15 cellular contexts compared by ENCODE assay signal in the genomic region with DNA sequence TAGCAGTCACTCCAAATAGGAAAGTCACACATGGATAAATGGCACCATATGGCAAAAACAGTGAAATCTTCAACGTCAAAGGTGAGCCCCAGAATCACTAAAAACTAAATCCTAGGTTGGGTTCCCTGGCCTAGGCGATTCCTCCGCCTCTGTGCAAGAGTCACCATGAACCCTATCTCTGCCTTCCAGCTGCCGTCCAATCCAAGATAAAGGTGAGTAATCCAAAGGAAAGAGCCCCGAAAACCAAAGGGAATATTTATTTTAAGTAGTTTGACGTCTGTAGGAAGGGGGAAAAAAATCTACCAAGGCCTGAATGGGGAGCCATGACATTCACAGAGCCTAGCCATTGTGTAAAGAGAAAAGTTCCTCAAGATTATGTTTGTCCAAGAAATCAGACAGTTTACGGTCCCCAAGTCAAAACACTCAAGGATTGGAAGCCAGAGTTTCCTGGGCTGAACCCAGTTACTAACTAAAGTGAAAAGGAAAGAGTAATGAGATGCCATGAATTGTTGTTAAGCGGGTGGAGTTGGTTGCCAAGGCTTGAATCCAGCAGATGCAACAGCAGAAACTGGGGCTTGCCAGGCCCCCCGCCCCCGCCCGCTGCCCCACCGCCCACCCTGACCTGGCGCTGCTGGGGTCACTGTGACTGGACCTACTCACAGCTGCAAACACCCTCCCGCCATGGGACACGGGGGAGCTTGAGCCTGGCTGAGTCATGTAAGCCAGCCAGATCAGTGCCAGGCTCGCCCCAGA. TPM values are rescaled to one million over a fixed set of nuclear protein-coding genes. Genes with fewer than 3 reads are reported as not detected.
DNase-seq lines count a peak whose midpoint lies in the region; ATAC-seq and TF ChIP-seq lines count a peak whose summit lies in the region.
"Had no signal": no experiment of that assay in that cellular context is flagged by ENCODE, and none has a peak within 500 bp of the region (broad histone marks: within the 10 kb centered on the region; RNA-seq: fewer than 3 reads in every experiment).

No MANE protein-coding gene starts in this region.

- no peak for TF ChIP-seq CTCF in Peyer's patch (IDR thresholded peaks at IDR 0.05)
- no peak for TF ChIP-seq CTCF in esophagus muscularis mucosa (IDR thresholded peaks at IDR 0.05)

- H3K4me1 ChIP-seq in Peyer's patch: peaks cover 0 to 37% (median 15%) of the 10 kb centered on the region in 4 donors
- peaks cover 14 to 25% (median 15%) of the 10 kb centered on the region in 4 donors for H3K4me1 ChIP-seq in esophagus muscularis mucosa

- peaks cover 85% of the 10 kb centered on the region for H3K4me1 Mint-ChIP-seq in activated CD8-positive, alpha-beta memory T cell treated with anti-CD3 and anti-CD28 coated beads, Interleukin-2, amount 10 ng/mL, durations not matched to agents 7 days and 5 days
- H3K4me1 Mint-ChIP-seq in stimulated activated memory B cell treated with anti-CD40 and anti-IgM and Interleukin-4, amounts not matched to agents 10 μg/mL and 1 μg/mL and 100 μg/mL, for 72 hours: peaks cover 96% of the 10 kb centered on the region

- no peak overlapping the region for H3K4me3 Mint-ChIP-seq in activated CD8-positive, alpha-beta memory T cell treated with anti-CD3 and anti-CD28 coated beads, Interleukin-2, amount 10 ng/mL, durations not matched to agents 7 days and 5 days
- no peak overlapping the region for H3K4me3 Mint-ChIP-seq in stimulated activated memory B cell treated with anti-CD40 and anti-IgM and Interleukin-4, amounts not matched to agents 10 μg/mL and 1 μg/mL and 100 μg/mL, for 72 hours
- H3K4me3 Mint-ChIP-seq: dendritic cell treated with granulocyte-macrophage colony-stimulating factor and Interleukin-4, amounts not matched to agents 40 ng/mL and 50 ng/mL, for 4 days had no signal

- TF ChIP-seq POLR2A in Peyer's patch (IDR thresholded peaks at IDR 0.05): no peak
- TF ChIP-seq POLR2A in esophagus muscularis mucosa (IDR thresholded peaks at IDR 0.05; ENCODE audit: low read depth): no peak

- H3K4me3 ChIP-seq in Peyer's patch (no peak overlapping the region), esophagus muscularis mucosa (no peak overlapping the region)
- H3K4me3 ChIP-seq: esophagus squamous epithelium, MG63, SJCRH30 had no signal

- no peaks in the 10 kb centered on the region for H3K36me3 ChIP-seq in Peyer's patch
- no peaks in the 10 kb centered on the region for H3K36me3 ChIP-seq in esophagus muscularis mucosa
- H3K36me3 ChIP-seq: esophagus squamous epithelium, MG63, SJCRH30 had no signal

- CTCF ChIA-PET in activated CD8-positive, alpha-beta memory T cell treated with anti-CD3 and anti-CD28 coated beads, Interleukin-2, amount 10 ng/mL, durations not matched to agents 7 days and 5 days (lab: Charles Lee): interaction anchor here (0.6 to 9.5 kb wide), 11 partner anchors 16 to 456 kb away, joined by 3 to 190 read pairs (median 3); no protein-coding TSS in a partner anchor

- no peak for ATAC-seq in activated CD8-positive, alpha-beta memory T cell treated with anti-CD3 and anti-CD28 coated beads, Interleukin-2, amount 10 ng/mL, durations not matched to agents 7 days and 5 days
- no peak for ATAC-seq in stimulated activated memory B cell treated with anti-CD40 and anti-IgM and Interleukin-4, amounts not matched to agents 10 μg/mL and 1 μg/mL and 100 μg/mL, for 72 hours
- no peak for ATAC-seq in HG03354 (IDR thresholded peaks at IDR 0.05; ENCODE audit: poor library complexity, severe bottlenecking, unreplicated experiment)
- ATAC-seq: left colon had no signal

- no peak for DNase-seq in activated CD8-positive, alpha-beta memory T cell treated with anti-CD3 and anti-CD28 coated beads, Interleukin-2, amount 10 ng/mL, durations not matched to agents 7 days and 5 days
- DNase-seq in activated CD8-positive, alpha-beta memory T cell treated with anti-CD3 and anti-CD28 coated beads, Interleukin-2, amount 50 U/mL, for 48 hours: no peak
- DNase-seq in Peyer's patch (no peak), esophagus muscularis mucosa (ENCODE audit: extremely low spot score) (peak; percentile 91), NCI-H187 (lab: John Stamatoyannopoulos, UW) (no peak)
- no peak for DNase-seq in stimulated activated CD4-positive, alpha-beta T cell treated with anti-CD3 and anti-CD28 coated beads, Interleukin-4, amount 100 ng/mL, for 24 hours
- DNase-seq: ACHN; activated CD8-positive, alpha-beta memory T cell treated with anti-CD3 and anti-CD28 coated beads, Interleukin-2, amount 50 U/mL, for 4 hours; esophagus squamous epithelium; left colon; MG63; SJCRH30 had no signal

- H3K27me3 Mint-ChIP-seq in activated CD8-positive, alpha-beta memory T cell treated with anti-CD3 and anti-CD28 coated beads, Interleukin-2, amount 10 ng/mL, durations not matched to agents 7 days and 5 days: no peaks in the 10 kb centered on the region
- H3K27me3 Mint-ChIP-seq in stimulated activated memory B cell treated with anti-CD40 and anti-IgM and Interleukin-4, amounts not matched to agents 10 μg/mL and 1 μg/mL and 100 μg/mL, for 72 hours: no peaks in the 10 kb centered on the region

- peak overlapping the region; percentile 93 for H3K27ac Mint-ChIP-seq in activated CD8-positive, alpha-beta memory T cell treated with anti-CD3 and anti-CD28 coated beads, Interleukin-2, amount 10 ng/mL, durations not matched to agents 7 days and 5 days
- H3K27ac Mint-ChIP-seq in stimulated activated memory B cell treated with anti-CD40 and anti-IgM and Interleukin-4, amounts not matched to agents 10 μg/mL and 1 μg/mL and 100 μg/mL, for 72 hours: peak overlapping the region; percentile 93
- H3K27ac Mint-ChIP-seq: dendritic cell treated with granulocyte-macrophage colony-stimulating factor and Interleukin-4, amounts not matched to agents 40 ng/mL and 50 ng/mL, for 4 days had no signal

- no peaks in the 10 kb centered on the region for H3K9me3 Mint-ChIP-seq in activated CD8-positive, alpha-beta memory T cell treated with anti-CD3 and anti-CD28 coated beads, Interleukin-2, amount 10 ng/mL, durations not matched to agents 7 days and 5 days (ENCODE audit: low read depth)
- H3K9me3 Mint-ChIP-seq in stimulated activated memory B cell treated with anti-CD40 and anti-IgM and Interleukin-4, amounts not matched to agents 10 μg/mL and 1 μg/mL and 100 μg/mL, for 72 hours: no peaks in the 10 kb centered on the region
- H3K9me3 Mint-ChIP-seq: dendritic cell treated with granulocyte-macrophage colony-stimulating factor and Interleukin-4, amounts not matched to agents 40 ng/mL and 50 ng/mL, for 4 days had no signal

- H3K27ac ChIP-seq in Peyer's patch (peak overlapping the region in 3 of 4 donors; percentile 26 to 84 (median 50)), esophagus muscularis mucosa (replicated peaks in 1 of 4) (no peak overlapping the region)
- H3K27ac ChIP-seq: SJCRH30 had no signal

- H3K36me3 Mint-ChIP-seq in activated CD8-positive, alpha-beta memory T cell treated with anti-CD3 and anti-CD28 coated beads, Interleukin-2, amount 10 ng/mL, durations not matched to agents 7 days and 5 days: no peaks in the 10 kb centered on the region
- no peaks in the 10 kb centered on the region for H3K36me3 Mint-ChIP-seq in stimulated activated memory B cell treated with anti-CD40 and anti-IgM and Interleukin-4, amounts not matched to agents 10 μg/mL and 1 μg/mL and 100 μg/mL, for 72 hours

- intact Hi-C loops in esophagus muscularis mucosa (cut with DNase I): no loop called here

- H3K27me3 ChIP-seq in Peyer's patch (no peaks in the 10 kb centered on the region), esophagus muscularis mucosa (no peaks in the 10 kb centered on the region)
- H3K27me3 ChIP-seq: esophagus squamous epithelium, MG63, SJCRH30 had no signal

- no peak for TF ChIP-seq EP300 in esophagus muscularis mucosa (IDR thresholded peaks at IDR 0.05)

- 91% methylated on average over 15 of the region's 16 CpGs for WGBS in esophagus muscularis mucosa

- no peaks in the 10 kb centered on the region for H3K9me3 ChIP-seq in Peyer's patch
- no peaks in the 10 kb centered on the region for H3K9me3 ChIP-seq in esophagus muscularis mucosa
- H3K9me3 ChIP-seq: esophagus squamous epithelium, MG63, SJCRH30 had no signal

RNA-seq across cellular contexts. Expression of gene ETS1, which starts 39.7 kb away (rescaled TPM):
- 100 to 1,000 TPM; 408 to 671 TPM for total RNA-seq in activated CD8-positive, alpha-beta memory T cell treated with anti-CD3 and anti-CD28 coated beads, Interleukin-2, amount 10 ng/mL, durations not matched to agents 7 days and 5 days
- 10 to 100 TPM; 21.9 to 78.4 (median 31.3) TPM for total RNA-seq in Peyer's patch
- 10 to 100 TPM; 39.5 to 74.4 (median 59.7) TPM for total RNA-seq in esophagus muscularis mucosa

Comparison
In these comparisons a context has a peak if more than half of its experiments do, and no peak if none do; other contexts are left out.
1. H3K27ac ChIP-seq: peak in Peyer's patch (3 of 4); none in esophagus muscularis mucosa (0 of 4).
2. RNA of gene ETS1, which starts 39.7 kb away (total RNA-seq): 408 to 671 TPM in activated CD8-positive, alpha-beta memory T cell treated with anti-CD3 and anti-CD28 coated beads, Interleukin-2, amount 10 ng/mL, durations not matched to agents 7 days and 5 days; 39.5 to 74.4 TPM in esophagus muscularis mucosa and 21.9 to 78.4 TPM in Peyer's patch; every median in the first group is over 4 times any median in the second.